Comparison of ENCODE assay signal across 26 cellular contexts in the genomic region with DNA sequence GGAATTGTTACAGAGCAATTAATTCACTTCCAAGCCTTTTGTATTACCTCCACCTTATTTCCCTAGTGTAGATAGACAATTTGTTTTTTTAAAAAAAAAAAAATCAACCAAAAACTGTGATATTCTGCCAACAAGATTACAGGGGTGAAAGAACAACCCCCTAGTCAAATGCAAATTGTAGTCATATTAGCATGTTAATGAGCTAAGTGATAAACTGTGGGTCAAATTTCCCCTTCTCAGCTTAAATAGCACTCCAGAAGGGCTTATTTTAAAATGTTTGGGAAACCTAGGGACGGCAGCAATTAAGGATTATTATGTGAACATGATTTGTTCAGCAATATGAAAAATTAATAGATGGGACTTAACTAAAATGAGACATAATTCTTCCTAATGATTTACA.
"Had no signal": no experiment of that assay in that cellular context is flagged by ENCODE, and none has a peak within 500 bp of the region (broad histone marks: within the 10 kb centered on the region; RNA-seq: fewer than 3 reads in every experiment).

No MANE protein-coding gene starts in this region.

- H3K27me3 ChIP-seq: adrenal gland, body of pancreas, colonic mucosa, gastrocnemius medialis, hepatocyte, right lobe of liver had no signal

- H3K4me3 Mint-ChIP-seq: activated CD4-positive, alpha-beta memory T cell treated with anti-CD3 and anti-CD28 coated beads for 36 hours; activated naive CD4-positive, alpha-beta T cell treated with anti-CD3 and anti-CD28 coated beads for 36 hours; activated naive CD8-positive, alpha-beta T cell treated with anti-CD3 and anti-CD28 coated beads for 36 hours; activated T-helper 1 cell treated with anti-CD3 and anti-CD28 coated beads, Interleukin-12 subunit alpha, Interleukin-12 subunit beta, Interleukin-2, Interleukin-4 antibody, amounts not matched to agents 30 ng/mL and 10 ng/mL and 1 ng/mL, durations not matched to agents 14 hours and 24 hours and 36 hours; nephron; stimulated activated naive CD8-positive, alpha-beta T cell treated with anti-CD3 and anti-CD28 coated beads, Interleukin-15, Interleukin-2, amounts not matched to agents 100 ng/mL and 50 ng/mL, for 24 hours had no signal

- H3K4me2 ChIP-seq: hepatocyte had no signal

- ATAC-seq: activated CD4-positive, CD25-positive, alpha-beta regulatory T cell treated with anti-CD3 and anti-CD28 coated beads, Interleukin-2, amount 50 U/mL, for 24 hours; body of pancreas; mucosa of descending colon had no signal

- H3K36me3 ChIP-seq: adrenal gland, colonic mucosa, gastrocnemius medialis, left ventricle myocardium inferior, right lobe of liver, thoracic aorta had no signal

- H3K27me3 Mint-ChIP-seq: activated CD4-positive, alpha-beta memory T cell treated with anti-CD3 and anti-CD28 coated beads for 36 hours; activated naive CD8-positive, alpha-beta T cell treated with anti-CD3 and anti-CD28 coated beads for 36 hours; stimulated activated naive CD8-positive, alpha-beta T cell treated with anti-CD3 and anti-CD28 coated beads, Interleukin-15, Interleukin-2, amounts not matched to agents 100 ng/mL and 50 ng/mL, for 24 hours had no signal

- H3K79me2 ChIP-seq: hepatocyte had no signal

- H3K9me3 Mint-ChIP-seq: activated naive CD4-positive, alpha-beta T cell treated with anti-CD3 and anti-CD28 coated beads for 36 hours; nephron had no signal

- H3K4me3 ChIP-seq: adrenal gland, body of pancreas, colonic mucosa, gastrocnemius medialis, hepatocyte, left ventricle myocardium inferior, lung, mucosa of descending colon, right lobe of liver, thoracic aorta had no signal

- DNase-seq: activated CD4-positive, alpha-beta memory T cell treated with anti-CD3 and anti-CD28 coated beads for 36 hours; activated CD4-positive, alpha-beta T cell treated with anti-CD3 and anti-CD28 coated beads for 48 hours; activated CD8-positive, alpha-beta memory T cell treated with anti-CD3 and anti-CD28 coated beads, Interleukin-2, amount 50 U/mL, for 4 hours; activated effector memory CD4-positive, alpha-beta T cell treated with anti-CD3 and anti-CD28 coated beads, Interleukin-2, amount 50 U/mL, for 16 hours; activated naive CD4-positive, alpha-beta T cell treated with anti-CD3 and anti-CD28 coated beads for 36 hours; activated naive CD8-positive, alpha-beta T cell treated with anti-CD3 and anti-CD28 coated beads for 36 hours; activated T-cell treated with anti-CD3 and anti-CD28 coated beads, Interleukin-2, amount 50 U/mL, for 1 hour; adrenal gland; aorta; body of pancreas; colonic mucosa; effector memory CD4-positive, alpha-beta T cell; left ventricle myocardium inferior; mucosa of descending colon; right lobe of liver; stimulated activated CD4-positive, alpha-beta T cell treated with anti-CD3 and anti-CD28 coated beads, Interleukin-2, amount 100 ng/mL, for 48 hours had no signal

- H3K27ac ChIP-seq: adrenal gland, body of pancreas, colonic mucosa, left ventricle myocardium inferior, thoracic aorta, VCaP had no signal

- H2AFZ ChIP-seq: hepatocyte had no signal

- H3K4me1 ChIP-seq: adrenal gland, body of pancreas, colonic mucosa, left ventricle myocardium inferior had no signal

- H3K9me3 ChIP-seq: adrenal gland, body of pancreas, colonic mucosa, gastrocnemius medialis, left ventricle myocardium inferior, mucosa of descending colon, right lobe of liver, thoracic aorta had no signal

- H3K27ac Mint-ChIP-seq: activated CD4-positive, alpha-beta memory T cell treated with anti-CD3 and anti-CD28 coated beads for 36 hours; activated naive CD4-positive, alpha-beta T cell treated with anti-CD3 and anti-CD28 coated beads for 36 hours; activated naive CD8-positive, alpha-beta T cell treated with anti-CD3 and anti-CD28 coated beads for 36 hours; activated T-helper 1 cell treated with anti-CD3 and anti-CD28 coated beads, Interleukin-12 subunit alpha, Interleukin-12 subunit beta, Interleukin-2, Interleukin-4 antibody, amounts not matched to agents 30 ng/mL and 10 ng/mL and 1 ng/mL, durations not matched to agents 14 hours and 24 hours and 36 hours; nephron; stimulated activated naive CD8-positive, alpha-beta T cell treated with anti-CD3 and anti-CD28 coated beads, Interleukin-15, Interleukin-2, amounts not matched to agents 100 ng/mL and 50 ng/mL, for 24 hours had no signal

- FAIRE-seq: urothelium cell line had no signal

- H3K36me3 Mint-ChIP-seq: activated CD4-positive, alpha-beta memory T cell treated with anti-CD3 and anti-CD28 coated beads for 36 hours had no signal
